ENCODE assay signal across 18 cellular contexts in the genomic region with DNA sequence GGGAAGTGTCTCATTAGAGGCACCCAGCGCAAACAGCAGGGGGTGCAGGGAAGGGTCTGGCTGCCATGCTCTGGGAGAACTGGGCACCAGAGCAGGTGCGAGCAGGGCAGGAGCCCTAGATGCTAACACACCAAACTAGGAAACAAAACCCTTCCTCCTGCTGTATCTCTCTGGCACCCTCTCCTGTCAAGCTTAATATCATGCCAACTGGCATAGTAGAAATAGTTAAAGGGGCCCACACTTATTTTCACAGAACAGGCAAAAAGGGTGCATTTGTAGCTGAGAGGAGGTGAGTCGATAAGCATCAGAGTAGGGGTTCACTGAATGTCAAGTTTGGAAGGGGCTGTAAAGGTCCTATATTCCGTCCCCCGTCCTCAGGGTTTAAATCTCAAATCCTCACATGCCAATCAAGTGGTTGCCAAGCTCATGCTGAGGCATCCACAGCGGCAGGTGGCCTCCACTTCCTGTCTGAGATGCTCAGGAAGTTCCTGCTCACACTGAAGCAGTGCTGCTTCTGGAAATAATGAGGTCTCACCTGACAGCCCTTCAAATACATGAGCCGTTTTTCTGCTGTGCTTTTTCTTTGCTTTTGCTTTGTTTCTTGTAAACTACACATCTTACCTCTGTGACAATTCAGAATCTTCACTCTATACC. TPM values are rescaled to one million over a fixed set of nuclear protein-coding genes. Genes with fewer than 3 reads are reported as not detected.
DNase-seq lines count a peak whose midpoint lies in the region; ATAC-seq and TF ChIP-seq lines count a peak whose summit lies in the region.
"Had no signal": no experiment of that assay in that cellular context is flagged by ENCODE, and none has a peak within 500 bp of the region (broad histone marks: within the 10 kb centered on the region; RNA-seq: fewer than 3 reads in every experiment).

No MANE protein-coding gene starts in this region.

- peak; percentile 66 for DNase-seq in activated CD4-positive, alpha-beta T cell treated with anti-CD3 and anti-CD28 coated beads, Interleukin-2, amount 10 ng/mL, durations not matched to agents 24 days and 14 days
- no peak for DNase-seq in activated CD4-positive, alpha-beta T cell treated with anti-CD3 and anti-CD28 coated beads for 1 hour
- peak; percentile 46 for DNase-seq in activated naive CD4-positive, alpha-beta T cell treated with anti-CD3 and anti-CD28 coated beads, Interleukin-2, amount 10 ng/mL, durations not matched to agents 7 days and 5 days
- DNase-seq in neural progenitor cell (ENCODE audit: low spot score) (no peak), Caco-2 (no peak), RWPE1 (ENCODE audit: low spot score) (no peak)
- DNase-seq: COR-L47, IMR-90, kidney glomerular epithelial cell, NCI-H1092, tibial artery had no signal

- H3K4me2 ChIP-seq in neural progenitor cell = no peak overlapping the region
- H3K4me2 ChIP-seq: A549, hepatocyte had no signal

- H4K20me1 ChIP-seq in neural progenitor cell (ENCODE audit: low read depth) = no peaks in the 10 kb centered on the region

- POLR2A ChIA-PET in HEK293 (lab: Yijun Ruan, JAX) = no interaction called here
- POLR2A ChIA-PET in Caco-2 (lab: Charles Lee) = no interaction called here
- POLR2A ChIA-PET in RWPE1 (lab: Yijun Ruan, JAX; ENCODE audit: low non-redundant PET) = no interaction called here

- no peaks in the 10 kb centered on the region for H3K79me2 ChIP-seq in neural progenitor cell (ENCODE audit: low read depth)
- H3K79me2 ChIP-seq: hepatocyte had no signal

- no peaks in the 10 kb centered on the region for H3K27me3 ChIP-seq in neural progenitor cell
- H3K27me3 ChIP-seq in Caco-2 (replicated peaks; ENCODE audit: control insufficient read depth, insufficient read depth, low read length) = no peaks in the 10 kb centered on the region
- H3K27me3 ChIP-seq: breast epithelium, hepatocyte had no signal

- H3K27ac Mint-ChIP-seq in activated CD4-positive, alpha-beta T cell treated with anti-CD3 and anti-CD28 coated beads, Interleukin-2, amount 10 ng/mL, durations not matched to agents 24 days and 14 days = peak overlapping the region; percentile 53
- H3K27ac Mint-ChIP-seq in activated naive CD4-positive, alpha-beta T cell treated with anti-CD3 and anti-CD28 coated beads, Interleukin-2, amount 10 ng/mL, durations not matched to agents 7 days and 5 days = peak overlapping the region; percentile 79
- H3K27ac Mint-ChIP-seq in neural progenitor cell (peak overlapping the region; percentile 18), Caco-2 (ENCODE audit: unreplicated experiment) (no peak overlapping the region)

- intact Hi-C loops in activated CD4-positive, alpha-beta T cell treated with anti-CD3 and anti-CD28 coated beads, Interleukin-2, amount 10 ng/mL, durations not matched to agents 24 days and 14 days (cut with micrococcal nuclease) = no loop called here
- intact Hi-C loops in Caco-2 (cut with micrococcal nuclease; ENCODE audit: unreplicated experiment) = no loop called here

- no peak overlapping the region for H3K9ac ChIP-seq in neural progenitor cell

- no peaks in the 10 kb centered on the region for H3K27me3 Mint-ChIP-seq in activated CD4-positive, alpha-beta T cell treated with anti-CD3 and anti-CD28 coated beads, Interleukin-2, amount 10 ng/mL, durations not matched to agents 24 days and 14 days
- no peaks in the 10 kb centered on the region for H3K27me3 Mint-ChIP-seq in activated naive CD4-positive, alpha-beta T cell treated with anti-CD3 and anti-CD28 coated beads, Interleukin-2, amount 10 ng/mL, durations not matched to agents 7 days and 5 days
- peaks cover 5% of the 10 kb centered on the region for H3K27me3 Mint-ChIP-seq in neural progenitor cell (ENCODE audit: insufficient read depth, low read depth)
- no peaks in the 10 kb centered on the region for H3K27me3 Mint-ChIP-seq in Caco-2 (ENCODE audit: insufficient read depth, unreplicated experiment)

- ATAC-seq in HG03135 (IDR thresholded peaks at IDR 0.05; ENCODE audit: unreplicated experiment) = no peak
- ATAC-seq: A549, right cardiac atrium, Right ventricle myocardium inferior had no signal

- H3K9me3 ChIP-seq in HEK293 (ENCODE audit: control insufficient read depth, insufficient read depth, low read depth, low read length) (no peaks in the 10 kb centered on the region), neural progenitor cell (ENCODE audit: low read depth) (no peaks in the 10 kb centered on the region), Caco-2 (no peaks in the 10 kb centered on the region)
- H3K9me3 ChIP-seq: tibial artery had no signal

- no peak overlapping the region for H3K4me3 ChIP-seq in HEK293 (ENCODE audit: low read depth, low read length)
- no peak overlapping the region for H3K4me3 ChIP-seq in neural progenitor cell
- H3K4me3 ChIP-seq in Caco-2 (ENCODE audit: low read depth, low read length) = no peak overlapping the region
- H3K4me3 ChIP-seq: A549, breast epithelium, hepatocyte, tibial artery had no signal

- H3K36me3 Mint-ChIP-seq in activated CD4-positive, alpha-beta T cell treated with anti-CD3 and anti-CD28 coated beads, Interleukin-2, amount 10 ng/mL, durations not matched to agents 24 days and 14 days (ENCODE audit: low read depth) = peaks cover 35% of the 10 kb centered on the region
- peaks cover 70% of the 10 kb centered on the region for H3K36me3 Mint-ChIP-seq in activated naive CD4-positive, alpha-beta T cell treated with anti-CD3 and anti-CD28 coated beads, Interleukin-2, amount 10 ng/mL, durations not matched to agents 7 days and 5 days
- H3K36me3 Mint-ChIP-seq in neural progenitor cell (no peaks in the 10 kb centered on the region), Caco-2 (ENCODE audit: insufficient read depth, unreplicated experiment) (no peaks in the 10 kb centered on the region)

- peaks cover 54% of the 10 kb centered on the region for H3K4me1 Mint-ChIP-seq in activated CD4-positive, alpha-beta T cell treated with anti-CD3 and anti-CD28 coated beads, Interleukin-2, amount 10 ng/mL, durations not matched to agents 24 days and 14 days
- H3K4me1 Mint-ChIP-seq in activated naive CD4-positive, alpha-beta T cell treated with anti-CD3 and anti-CD28 coated beads, Interleukin-2, amount 10 ng/mL, durations not matched to agents 7 days and 5 days = peaks cover 89% of the 10 kb centered on the region
- H3K4me1 Mint-ChIP-seq in neural progenitor cell (peaks cover 11% of the 10 kb centered on the region), Caco-2 (ENCODE audit: low read depth, unreplicated experiment) (no peaks in the 10 kb centered on the region)

- no peak overlapping the region for H3K4me3 Mint-ChIP-seq in activated CD4-positive, alpha-beta T cell treated with anti-CD3 and anti-CD28 coated beads, Interleukin-2, amount 10 ng/mL, durations not matched to agents 24 days and 14 days
- H3K4me3 Mint-ChIP-seq in activated naive CD4-positive, alpha-beta T cell treated with anti-CD3 and anti-CD28 coated beads, Interleukin-2, amount 10 ng/mL, durations not matched to agents 7 days and 5 days = no peak overlapping the region
- no peak overlapping the region for H3K4me3 Mint-ChIP-seq in neural progenitor cell
- no peak overlapping the region for H3K4me3 Mint-ChIP-seq in Caco-2 (ENCODE audit: unreplicated experiment)

- H3K36me3 ChIP-seq in HEK293 (ENCODE audit: control insufficient read depth in 2 of 2, insufficient read depth in 1 of 2, low read length in 2 of 2) (no peaks in the 10 kb centered on the region), neural progenitor cell (no peaks in the 10 kb centered on the region), Caco-2 (ENCODE audit: control insufficient read depth, insufficient read depth, low read length) (no peaks in the 10 kb centered on the region)
- H3K36me3 ChIP-seq: breast epithelium, tibial artery had no signal

- CTCF ChIA-PET in HEK293 (lab: Yijun Ruan, JAX) = no interaction called here
- CTCF ChIA-PET in activated naive CD4-positive, alpha-beta T cell treated with anti-CD3 and anti-CD28 coated beads, Interleukin-2, amount 10 ng/mL, durations not matched to agents 7 days and 5 days (lab: Charles Lee) = interaction anchor here (1.6 to 4.4 kb wide), 4 partner anchors 11 to 41 kb away, joined by 4 to 30 read pairs (median 12); a partner anchor contains a TSS
- CTCF ChIA-PET in Caco-2 (lab: Charles Lee) = interaction anchor here (0.9 kb wide), 1 partner anchor 28 kb away, joined by 3 read pairs; no protein-coding TSS in a partner anchor
- CTCF ChIA-PET in RWPE1 (lab: Yijun Ruan, JAX) = interaction anchor here (1.3 kb wide), 1 partner anchor 10 kb away, joined by 5 read pairs; no protein-coding TSS in a partner anchor

- H3K4me1 ChIP-seq in HEK293 (ENCODE audit: control insufficient read depth, insufficient read depth, low read length) = no peaks in the 10 kb centered on the region; the same call in 1 of the 2 replicates
- H3K4me1 ChIP-seq in neural progenitor cell = peaks cover 11% of the 10 kb centered on the region
- H3K4me1 ChIP-seq in Caco-2 = no peaks in the 10 kb centered on the region
- H3K4me1 ChIP-seq: breast epithelium had no signal

- no peak for TF ChIP-seq CTCF in HEK293 (tag by site-specific recombination; IDR thresholded peaks at IDR 0.05)
- no peak for TF ChIP-seq CTCF in neural progenitor cell (IDR thresholded peaks at IDR 0.05)
- no peak for TF ChIP-seq CTCF in Caco-2 (IDR thresholded peaks at IDR 0.05; ENCODE audit: insufficient read depth in 1 of 2, low read depth in 1 of 2, low read length in 1 of 2, severe bottlenecking in 1 of 2, unreplicated experiment in 1 of 2)
- no peak for TF ChIP-seq CTCF in RWPE1 (conservative IDR thresholded peaks at IDR 0.05; ENCODE audit: low read depth)

- H3F3A ChIP-seq in neural progenitor cell (ENCODE audit: low read depth) = peaks cover 7% of the 10 kb centered on the region

- H3K9me3 Mint-ChIP-seq in activated CD4-positive, alpha-beta T cell treated with anti-CD3 and anti-CD28 coated beads, Interleukin-2, amount 10 ng/mL, durations not matched to agents 24 days and 14 days = peaks cover 22% of the 10 kb centered on the region
- H3K9me3 Mint-ChIP-seq in activated naive CD4-positive, alpha-beta T cell treated with anti-CD3 and anti-CD28 coated beads, Interleukin-2, amount 10 ng/mL, durations not matched to agents 7 days and 5 days = peaks cover 33% of the 10 kb centered on the region
- peaks cover 15% of the 10 kb centered on the region for H3K9me3 Mint-ChIP-seq in neural progenitor cell
- no peaks in the 10 kb centered on the region for H3K9me3 Mint-ChIP-seq in Caco-2 (ENCODE audit: unreplicated experiment)

- H2AFZ ChIP-seq in neural progenitor cell (replicated peaks) = no peak overlapping the region
- H2AFZ ChIP-seq: hepatocyte had no signal

- BruUV-seq in Caco-2 (replicated peaks; lab: Mats Ljungman, UMichigan) = no TSS peak

- no peak overlapping the region for H3K27ac ChIP-seq in HEK293 (ENCODE audit: extremely low read depth, low read depth, low read length)
- H3K27ac ChIP-seq in neural progenitor cell = no peak overlapping the region
- H3K27ac ChIP-seq in RWPE1 = no peak overlapping the region
- H3K27ac ChIP-seq: A549, breast epithelium, hepatocyte, tibial artery had no signal

TF ChIP-seq in HEK293, 187 proteins besides CTCF, POLR2A, EP300 and RAD21:
- TF ChIP-seq ZNF37A (tag by site-specific recombination; IDR thresholded peaks at IDR 0.05) = no peak
- TF ChIP-seq SETDB1 (IDR thresholded peaks at IDR 0.05; ENCODE audit: insufficient read length, low read length) = peak; percentile 48

RNA-seq across cellular contexts. Expression of a gene that starts 14.9 kb away (rescaled TPM):
- 0.58 and 0.64 TPM in 2 replicates for total RNA-seq in activated CD4-positive, alpha-beta T cell treated with anti-CD3 and anti-CD28 coated beads, Interleukin-2, amount 10 ng/mL, durations not matched to agents 24 days and 14 days
- 0.71 and 1.6 TPM in 2 replicates for total RNA-seq in neural progenitor cell (ENCODE audit: low replicate concordance)
- total RNA-seq in Caco-2 (2022) = 3.2 and 3.9 TPM in 2 replicates
- total RNA-seq: IMR-90 had no signal

Comparison
In these comparisons a context has a peak if more than half of its experiments do, and no peak if none do; other contexts are left out.
1. DNase-seq: peak in activated CD4-positive, alpha-beta T cell treated with anti-CD3 and anti-CD28 coated beads, Interleukin-2, amount 10 ng/mL, durations not matched to agents 24 days and 14 days (single experiment) and activated naive CD4-positive, alpha-beta T cell treated with anti-CD3 and anti-CD28 coated beads, Interleukin-2, amount 10 ng/mL, durations not matched to agents 7 days and 5 days (single experiment); none in activated CD4-positive, alpha-beta T cell treated with anti-CD3 and anti-CD28 coated beads for 1 hour (single experiment), neural progenitor cell (single experiment), Caco-2 (0 of 2) and RWPE1 (single experiment).